7 cellular contexts compared by ENCODE assay signal in the genomic region with DNA sequence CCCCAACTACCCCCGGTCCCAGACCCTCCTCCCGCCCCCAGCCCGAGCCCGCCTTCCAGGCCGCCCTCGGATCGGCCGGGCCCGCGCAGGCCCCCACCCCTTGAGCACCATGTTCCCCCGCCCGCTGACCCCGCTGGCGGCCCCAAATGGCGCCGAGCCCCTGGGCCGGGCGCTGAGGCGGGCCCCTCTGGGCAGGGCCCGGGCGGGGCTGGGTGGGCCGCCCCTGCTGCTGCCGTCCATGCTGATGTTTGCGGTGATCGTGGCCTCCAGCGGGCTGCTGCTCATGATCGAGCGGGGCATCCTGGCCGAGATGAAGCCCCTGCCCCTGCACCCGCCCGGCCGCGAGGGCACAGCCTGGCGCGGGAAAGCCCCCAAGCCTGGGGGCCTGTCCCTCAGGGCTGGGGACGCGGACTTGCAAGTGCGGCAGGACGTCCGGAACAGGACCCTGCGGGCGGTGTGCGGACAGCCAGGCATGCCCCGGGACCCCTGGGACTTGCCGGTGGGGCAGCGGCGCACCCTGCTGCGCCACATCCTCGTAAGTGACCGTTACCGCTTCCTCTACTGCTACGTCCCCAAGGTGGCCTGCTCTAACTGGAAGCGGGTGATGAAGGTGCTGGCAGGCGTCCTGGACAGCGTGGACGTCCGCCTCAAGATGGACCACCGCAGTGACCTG. TPM values are rescaled to one million over a fixed set of nuclear protein-coding genes. Genes with fewer than 3 reads are reported as not detected.
DNase-seq lines count a peak whose midpoint lies in the region; ATAC-seq, FAIRE-seq and TF ChIP-seq lines count a peak whose summit lies in the region.

No MANE protein-coding gene starts in this region.

- no peak for TF ChIP-seq POLR2A in GM12891 (IDR thresholded peaks at IDR 0.05; ENCODE audit: low read depth, low read length)
- 0 out of 2 replicates have a peak, but pooled peaks have one; percentile 33 for TF ChIP-seq POLR2A in Raji (IDR thresholded peaks at IDR 0.05; ENCODE audit: insufficient read depth, low read depth, low read length)

- peak; percentile 83 for FAIRE-seq in GM12891 (lab: Jason Lieb, UNC)

- intact Hi-C loops in lower lobe of right lung (cut with DNase I), result no loop called here
- intact Hi-C loops in tibial artery (cut with DNase I; ENCODE audit: low total_unique reads), result no loop called here

- H3K4me1 ChIP-seq in lower lobe of right lung (peaks cover 22% of the 10 kb centered on the region), tibial artery (peaks cover 0 to 22% (median 12%) of the 10 kb centered on the region in 4 donors)

- H3K9me3 Mint-ChIP-seq in central memory CD8-positive, alpha-beta T cell, result no peaks in the 10 kb centered on the region

- peaks cover 9% of the 10 kb centered on the region for H3K36me3 Mint-ChIP-seq in central memory CD8-positive, alpha-beta T cell (ENCODE audit: insufficient read depth)

- peak overlapping the region; percentile 84 for H3K4me3 Mint-ChIP-seq in central memory CD8-positive, alpha-beta T cell

- peak overlapping the region; percentile 94 for H3K27ac ChIP-seq in lower lobe of right lung
- H3K27ac ChIP-seq in tibial artery, result peak overlapping the region; percentile 85 to 97

- no peaks in the 10 kb centered on the region for H3K27me3 Mint-ChIP-seq in central memory CD8-positive, alpha-beta T cell

- no peaks in the 10 kb centered on the region for H3K27me3 ChIP-seq in lower lobe of right lung (ENCODE audit: low read depth)
- H3K27me3 ChIP-seq in tibial artery, result no peaks in the 10 kb centered on the region

- DNase-seq in GM12891 (ENCODE audit: insufficient read length, low spot score) (no peak), lower lobe of right lung (no peak), tibial artery (peak; percentile 33 to 72), SKM-1 (lab: John Stamatoyannopoulos, UW; ENCODE audit: unreplicated experiment) (no peak)
- no peak for DNase-seq in central memory CD8-positive, alpha-beta T cell (ENCODE audit: low spot score in 2 of 2)

- H3K4me1 Mint-ChIP-seq in central memory CD8-positive, alpha-beta T cell, result peaks cover 14% of the 10 kb centered on the region

- TF ChIP-seq CTCF in lower lobe of right lung (IDR thresholded peaks at IDR 0.05), result no peak
- no peak for TF ChIP-seq CTCF in tibial artery (IDR thresholded peaks at IDR 0.05)

- H3K27ac Mint-ChIP-seq in central memory CD8-positive, alpha-beta T cell (ENCODE audit: low read depth), result peak overlapping the region; percentile 73

- peak overlapping the region; percentile 96 for H3K4me3 ChIP-seq in lower lobe of right lung
- H3K4me3 ChIP-seq in tibial artery, result peak overlapping the region; percentile 91 to 99

- H3K9me3 ChIP-seq in lower lobe of right lung (no peaks in the 10 kb centered on the region), tibial artery (no peaks in the 10 kb centered on the region)

- peaks cover 8% of the 10 kb centered on the region for H3K36me3 ChIP-seq in lower lobe of right lung
- H3K36me3 ChIP-seq in tibial artery, result peaks cover under 1 to 16% (median 5%) of the 10 kb centered on the region in 3 donors

- ATAC-seq in HG02588 (IDR thresholded peaks at IDR 0.05; ENCODE audit: unreplicated experiment) (peak; percentile 26), lower lobe of right lung (peak; percentile 57 to 60)
- peak; percentile 41 for ATAC-seq in central memory CD8-positive, alpha-beta T cell (replicated peaks; ENCODE audit: extremely low read depth, poor library complexity, severe bottlenecking)

TF ChIP-seq in GM12891, 5 proteins besides CTCF, POLR2A, EP300 and RAD21:
- TF ChIP-seq POLR2AphosphoS5 (IDR thresholded peaks at IDR 0.05; ENCODE audit: low read depth, low read length) (no peak), TAF1 (IDR thresholded peaks at IDR 0.05; ENCODE audit: low read depth, low read length) (no peak), PAX5 (IDR thresholded peaks at IDR 0.05; ENCODE audit: insufficient read depth, low read length, severe bottlenecking) (no peak), POU2F2 (IDR thresholded peaks at IDR 0.05; ENCODE audit: low read depth, low read length) (no peak), SPI1 (IDR thresholded peaks at IDR 0.05; ENCODE audit: low read depth, low read length) (no peak)

RNA-seq across cellular contexts. Expression of a gene that starts 0.5 kb away (rescaled TPM):
- polyA plus RNA-seq in GM12891 (2012; ENCODE audit: low read depth, missing spikeins), result 5.3 TPM
- 15.9 TPM for total RNA-seq in lower lobe of right lung

RNA-seq across cellular contexts. Expression of a gene that starts 30.5 kb away (rescaled TPM):
- 10.3 TPM for polyA plus RNA-seq in GM12891 (2012; ENCODE audit: low read depth, missing spikeins)
- total RNA-seq in lower lobe of right lung, result 23.9 TPM

Comparison
In these comparisons a context has a peak if more than half of its experiments do, and no peak if none do; other contexts are left out.
1. DNase-seq: peak in tibial artery (2 of 2); none in GM12891 (single experiment), central memory CD8-positive, alpha-beta T cell (0 of 2), lower lobe of right lung (single experiment) and SKM-1 (single experiment).
2. Peak in every context shown above with its lines, with median percentiles within 50 percentile points of each other: ATAC-seq.